Comparison of ENCODE assay signal across 17 cellular contexts in genomic region chr9:125147401-125147951, GRCh38. TPM values are rescaled to one million over a fixed set of nuclear protein-coding genes. Genes with fewer than 3 reads are reported as not detected.
DNase-seq lines count a peak whose midpoint lies in the region; ATAC-seq and TF ChIP-seq lines count a peak whose summit lies in the region.
"Had no signal": no experiment of that assay in that cellular context is flagged by ENCODE, and none has a peak within 500 bp of the region (broad histone marks: within the 10 kb centered on the region; RNA-seq: fewer than 3 reads in every experiment).

No MANE protein-coding gene starts in this region.

- intact Hi-C loops in sigmoid colon (cut with DNase I): loop anchor here (2.0 kb wide), 1 partner anchor 41 kb away; the partner anchor contains the start of gene PPP6C
- intact Hi-C loops in OCI-LY7 (cut with micrococcal nuclease; ENCODE audit: unreplicated experiment): no loop called here
- intact Hi-C loops in heart left ventricle (cut with DNase I): loop anchor here in 7 of 10 donors (5.0 to 10.0 kb wide), 7 partner anchors 203 to 375 kb away; partner anchors contain the start of genes ARPC5L (in 2 of the 7), NR6A1 (in 2 of the 7), RPL35 (in 2 of the 7) and GOLGA1 (in 1 of the 7)

- TF ChIP-seq POLR2A in sigmoid colon (IDR thresholded peaks at IDR 0.05) (no peak), heart left ventricle (IDR thresholded peaks at IDR 0.05) (no peak)

- H3K9me3 ChIP-seq in Karpas-422 (ENCODE audit: low read length) (no peaks in the 10 kb centered on the region), sigmoid colon (no peaks in the 10 kb centered on the region), OCI-LY7 (ENCODE audit: low read length) (no peaks in the 10 kb centered on the region), heart left ventricle (no peaks in the 10 kb centered on the region)
- H3K9me3 ChIP-seq: BLaER1 treated with 17β-estradiol and CSF1 and Interleukin-3, amounts not matched to agents 10 nM and 100 nM had no signal

- no peak for ATAC-seq in heart left ventricle

- peaks cover 44% of the 10 kb centered on the region for H3K4me1 ChIP-seq in Karpas-422 (ENCODE audit: low read length)
- peaks cover 0 to 38% (median 23%) of the 10 kb centered on the region in 4 donors for H3K4me1 ChIP-seq in sigmoid colon
- H3K4me1 ChIP-seq in OCI-LY7 (ENCODE audit: insufficient read depth, low read length, poor library complexity, severe bottlenecking): peaks cover 7% of the 10 kb centered on the region
- peaks cover 0 to 12% (median 6%) of the 10 kb centered on the region in 12 donors for H3K4me1 ChIP-seq in heart left ventricle

- H3K79me2 ChIP-seq in Karpas-422 (ENCODE audit: low read length): peaks cover 6% of the 10 kb centered on the region
- H3K79me2 ChIP-seq in OCI-LY7 (ENCODE audit: insufficient read depth, low read depth, low read length): peaks cover 4% of the 10 kb centered on the region; the same call in 1 of the 2 replicates

- BruUV-seq in OCI-LY7 (replicated peaks; lab: Mats Ljungman, UMichigan): no TSS peak

- H3K36me3 ChIP-seq in Karpas-422 (ENCODE audit: insufficient read depth, low read length) (no peaks in the 10 kb centered on the region; the same call in 1 of the 2 replicates), sigmoid colon (peaks cover 2 to 38% (median 23%) of the 10 kb centered on the region in 4 donors), OCI-LY7 (ENCODE audit: insufficient read depth, low read length) (peaks cover 38% of the 10 kb centered on the region), heart left ventricle (peaks cover 0 to 48% (median 40%) of the 10 kb centered on the region in 9 donors)

- POLR2A ChIA-PET in OCI-LY7 (lab: Charles Lee): interaction anchor here (0.6 to 1.0 kb wide), 2 partner anchors 26 to 94 kb away, joined by 3 read pairs; no protein-coding TSS in a partner anchor

- H3K4me2 ChIP-seq in Karpas-422 (ENCODE audit: low read depth, low read length, poor library complexity, severe bottlenecking) (peak overlapping the region; percentile 29), OCI-LY7 (ENCODE audit: low read length) (no peak overlapping the region)
- H3K4me2 ChIP-seq: BLaER1 treated with 17β-estradiol and CSF1 and Interleukin-3, amounts not matched to agents 10 nM and 100 nM; PC-9 had no signal

- WGBS in sigmoid colon, 2 donors: 84 to 92% methylated on average over 3 of the region's 3 CpGs
- 72 to 82% (median 74%) methylated on average over 3 of the region's 3 CpGs for WGBS in heart left ventricle, 4 donors

- no peak overlapping the region for H3K4me3 ChIP-seq in Karpas-422 (ENCODE audit: low read length)
- no peak overlapping the region for H3K4me3 ChIP-seq in fibroblast of villous mesenchyme (ENCODE audit: low read depth, low read length)
- H3K4me3 ChIP-seq in sigmoid colon: no peak overlapping the region
- no peak overlapping the region for H3K4me3 ChIP-seq in OCI-LY7 (ENCODE audit: low read depth, low read length, poor library complexity, severe bottlenecking)
- H3K4me3 ChIP-seq in heart left ventricle: no peak overlapping the region
- H3K4me3 ChIP-seq: BLaER1 treated with 17β-estradiol and CSF1 and Interleukin-3, amounts not matched to agents 10 nM and 100 nM; PC-9 had no signal

- H3K27me3 ChIP-seq in Karpas-422 (ENCODE audit: low read length): no peaks in the 10 kb centered on the region
- no peaks in the 10 kb centered on the region for H3K27me3 ChIP-seq in sigmoid colon
- no peaks in the 10 kb centered on the region for H3K27me3 ChIP-seq in heart left ventricle
- H3K27me3 ChIP-seq: BLaER1 treated with 17β-estradiol and CSF1 and Interleukin-3, amounts not matched to agents 10 nM and 100 nM had no signal

- H2AFZ ChIP-seq in Karpas-422 (ENCODE audit: low read length): no peak overlapping the region
- no peak overlapping the region for H2AFZ ChIP-seq in OCI-LY7 (ENCODE audit: low read length)
- H2AFZ ChIP-seq: PC-9 had no signal

- no peak for TF ChIP-seq EP300 in sigmoid colon (IDR thresholded peaks at IDR 0.05)

- no peak overlapping the region for H3K27ac ChIP-seq in Karpas-422 (ENCODE audit: low read length)
- H3K27ac ChIP-seq in sigmoid colon: peak overlapping the region in 3 of 4 donors; percentile 51 to 67 (median 58)
- H3K27ac ChIP-seq in OCI-LY7 (ENCODE audit: low read depth, low read length, poor library complexity, severe bottlenecking): no peak overlapping the region
- H3K27ac ChIP-seq in heart left ventricle: no peak overlapping the region
- H3K27ac ChIP-seq: BLaER1 treated with 17β-estradiol and CSF1 and Interleukin-3, amounts not matched to agents 10 nM and 100 nM; PC-9; RWPE1 had no signal

- CTCF ChIA-PET in OCI-LY7 (lab: Charles Lee; ENCODE audit: unreplicated experiment): interaction anchor here (0.9 kb wide), 1 partner anchor 20 kb away, joined by 3 read pairs; no protein-coding TSS in a partner anchor

- H4K20me1 ChIP-seq in Karpas-422 (ENCODE audit: insufficient read depth, low read depth, low read length): no peaks in the 10 kb centered on the region
- H4K20me1 ChIP-seq in OCI-LY7 (ENCODE audit: insufficient read depth, low read length): peaks cover 4% of the 10 kb centered on the region; the same call in 1 of the 2 replicates

- TF ChIP-seq CTCF in fibroblast of villous mesenchyme (IDR thresholded peaks at IDR 0.05; ENCODE audit: insufficient read depth, low read depth, low read length): no peak
- no peak for TF ChIP-seq CTCF in sigmoid colon (IDR thresholded peaks at IDR 0.05)
- TF ChIP-seq CTCF in OCI-LY7 (conservative IDR thresholded peaks at IDR 0.05; ENCODE audit: low read length): no peak
- no peak for TF ChIP-seq CTCF in heart left ventricle (IDR thresholded peaks at IDR 0.05)

- no peaks in the 10 kb centered on the region for H3K9me2 ChIP-seq in Karpas-422 (replicated peaks; ENCODE audit: insufficient read depth, low read length)
- H3K9me2 ChIP-seq in OCI-LY7 (ENCODE audit: insufficient read depth, low read length): no peaks in the 10 kb centered on the region

- DNase-seq in DMS79 treated with DMSO at 0.1 percent for 48 hours (lab: John Stamatoyannopoulos, UW): peak; percentile 56
- no peak for DNase-seq in Karpas-422
- DNase-seq in fibroblast of villous mesenchyme (ENCODE audit: low read depth): peak; percentile 15
- no peak for DNase-seq in sigmoid colon
- DNase-seq in OCI-LY7 (ENCODE audit: low spot score): no peak
- DNase-seq in stimulated activated CD8-positive, alpha-beta memory T cell treated with anti-CD3 and anti-CD28 coated beads, Interleukin-4, amount 100 ng/mL, for 48 hours: no peak
- DNase-seq in heart left ventricle: no peak
- DNase-seq: DND-41, H9, NCI-H1105 treated with DMSO at 0.1 percent for 48 hours, NCI-H1694, NCI-H345, NCI-H526, PC-9, SIG-M5 had no signal

- H3K9ac ChIP-seq in Karpas-422 (ENCODE audit: low read length): no peak overlapping the region
- H3K9ac ChIP-seq: BLaER1 treated with 17β-estradiol and CSF1 and Interleukin-3, amounts not matched to agents 10 nM and 100 nM had no signal

RNA-seq across cellular contexts. Expression of gene SCAI, which starts 4.1 kb away (rescaled TPM):
- total RNA-seq in Karpas-422 (2014; rRNA removed; shearing (Covaris generic); ENCODE audit: low replicate concordance): 10.2 and 35.3 TPM in 2 replicates
- total RNA-seq in fibroblast of villous mesenchyme: 6.8 and 9.1 TPM in 2 replicates
- 10 to 100 TPM in 2 of 4 donors, 1 to 10 TPM in 2; 5.4 to 15.8 (median 11.4) TPM for total RNA-seq in sigmoid colon
- polyA plus RNA-seq in sigmoid colon: 1 to 10 TPM in 2 of 3 donors, under 1 TPM in 1; under 0.01 to 1.9 (median 1.4) TPM
- total RNA-seq in OCI-LY7 (2014; rRNA removed; shearing (Covaris generic)): 23.8 and 25.0 TPM in 2 replicates
- total RNA-seq in OCI-LY7 (2022): 21.5 and 25.4 TPM in 2 replicates
- 1 to 10 TPM; 1.8 to 5.3 (median 4.0) TPM for total RNA-seq in heart left ventricle
- 1 to 10 TPM; 1.4 to 1.6 TPM for polyA plus RNA-seq in heart left ventricle

RNA-seq across cellular contexts. Expression of gene PPP6C, which starts 42.1 kb away (rescaled TPM):
- total RNA-seq in Karpas-422 (2014; rRNA removed; shearing (Covaris generic); ENCODE audit: low replicate concordance): 17.7 and 40.5 TPM in 2 replicates
- total RNA-seq in fibroblast of villous mesenchyme (27.4 and 43.2 TPM in 2 replicates), sigmoid colon (10 to 100 TPM; 24.9 to 34.6 (median 31.5) TPM), OCI-LY7 (2022) (51.9 and 55.1 TPM in 2 replicates), heart left ventricle (10 to 100 TPM; 26.6 to 40.7 (median 37.7) TPM)
- polyA plus RNA-seq in sigmoid colon (10 to 100 TPM; 24.8 to 41.6 (median 37.8) TPM), heart left ventricle (10 to 100 TPM; 12.0 to 25.2 TPM)
- 18.9 and 21.4 TPM in 2 replicates for total RNA-seq in OCI-LY7 (2014; rRNA removed; shearing (Covaris generic))

RNA-seq across cellular contexts. Expression of gene RABEPK, which starts 52.9 kb away (rescaled TPM):
- total RNA-seq in Karpas-422 (2014; rRNA removed; shearing (Covaris generic); ENCODE audit: low replicate concordance): 22.4 and 22.6 TPM in 2 replicates
- total RNA-seq in fibroblast of villous mesenchyme (32.0 and 33.8 TPM in 2 replicates), sigmoid colon (10 to 100 TPM in 3 of 4 donors, 1 to 10 TPM in 1; 9.4 to 18.6 (median 14.9) TPM), OCI-LY7 (2022) (22.9 and 23.9 TPM in 2 replicates), heart left ventricle (10 to 100 TPM in 5 of 9 donors, 1 to 10 TPM in 4; 7.4 to 12.2 (median 10.6) TPM)
- polyA plus RNA-seq in sigmoid colon (10 to 100 TPM; 16.2 to 24.4 (median 18.3) TPM), heart left ventricle (10 to 100 TPM in 1 of 2 donors, 1 to 10 TPM in 1; 8.5 to 31.1 TPM)
- 16.2 and 27.0 TPM in 2 replicates for total RNA-seq in OCI-LY7 (2014; rRNA removed; shearing (Covaris generic))

Comparison
In these comparisons a context has a peak if more than half of its experiments do, and no peak if none do; other contexts are left out.
1. DNase-seq: peak in DMS79 treated with DMSO at 0.1 percent for 48 hours (single experiment) and fibroblast of villous mesenchyme (single experiment); none in Karpas-422 (single experiment), sigmoid colon (single experiment), OCI-LY7 (single experiment), stimulated activated CD8-positive, alpha-beta memory T cell treated with anti-CD3 and anti-CD28 coated beads, Interleukin-4, amount 100 ng/mL, for 48 hours (single experiment) and heart left ventricle (0 of 5).
2. H3K27ac ChIP-seq: peak in sigmoid colon (3 of 4); none in Karpas-422 (single experiment), OCI-LY7 (single experiment) and heart left ventricle (0 of 12).